Comparison of ENCODE assay signal across 1 cellular context in genomic region chr3:141365206-141365605, GRCh38.
TF ChIP-seq lines count a peak whose summit lies in the region.

No MANE protein-coding gene starts in this region.

TF ChIP-seq in IMR-90, 13 proteins besides CTCF, POLR2A, EP300 and RAD21:
- TF ChIP-seq, protein P1, sequence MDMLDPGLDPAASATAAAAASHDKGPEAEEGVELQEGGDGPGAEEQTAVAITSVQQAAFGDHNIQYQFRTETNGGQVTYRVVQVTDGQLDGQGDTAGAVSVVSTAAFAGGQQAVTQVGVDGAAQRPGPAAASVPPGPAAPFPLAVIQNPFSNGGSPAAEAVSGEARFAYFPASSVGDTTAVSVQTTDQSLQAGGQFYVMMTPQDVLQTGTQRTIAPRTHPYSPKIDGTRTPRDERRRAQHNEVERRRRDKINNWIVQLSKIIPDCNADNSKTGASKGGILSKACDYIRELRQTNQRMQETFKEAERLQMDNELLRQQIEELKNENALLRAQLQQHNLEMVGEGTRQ (IDR thresholded peaks at IDR 0.05; ENCODE audit: low read depth, low read length) = no peak
- TF ChIP-seq CHD1 (IDR thresholded peaks at IDR 0.05; ENCODE audit: low read depth, low read length) (no peak), BHLHE40 (IDR thresholded peaks at IDR 0.05; ENCODE audit: low read depth, low read length) (no peak), CEBPB (IDR thresholded peaks at IDR 0.05; ENCODE audit: low read depth, low read length) (no peak), MAFK (IDR thresholded peaks at IDR 0.05; ENCODE audit: low read depth, low read length) (no peak), RCOR1 (IDR thresholded peaks at IDR 0.05; ENCODE audit: insufficient replicate concordance, low read length) (no peak), SMC3 (IDR thresholded peaks at IDR 0.05; ENCODE audit: low read depth, low read length) (no peak), MXI1 (IDR thresholded peaks at IDR 0.05; ENCODE audit: borderline replicate concordance, low read depth, low read length) (no peak), FOS (IDR thresholded peaks at IDR 0.05; ENCODE audit: low read depth, low read length) (no peak), ELK1 (IDR thresholded peaks at IDR 0.05; ENCODE audit: borderline replicate concordance, low read depth, low read length) (no peak), RFX5 (IDR thresholded peaks at IDR 0.05; ENCODE audit: low read depth, low read length) (no peak), NFE2L2 (IDR thresholded peaks at IDR 0.05; ENCODE audit: low read depth, low read length) (no peak), MAZ (IDR thresholded peaks at IDR 0.05; ENCODE audit: borderline replicate concordance, low read depth, low read length) (no peak)
